In genomic region chr14:75156901-75157300, GRCh38 we compare ENCODE assay signal across 14 cellular contexts. TPM values are rescaled to one million over a fixed set of nuclear protein-coding genes. Genes with fewer than 3 reads are reported as not detected.
DNase-seq lines count a peak whose midpoint lies in the region; ATAC-seq and TF ChIP-seq lines count a peak whose summit lies in the region.
"Had no signal": no experiment of that assay in that cellular context is flagged by ENCODE, and none has a peak within 500 bp of the region (broad histone marks: within the 10 kb centered on the region; RNA-seq: fewer than 3 reads in every experiment).

No MANE protein-coding gene starts in this region.

- peak overlapping the region; percentile 5 for H3K4me3 Mint-ChIP-seq in activated CD4-positive, alpha-beta T cell treated with anti-CD3 and anti-CD28 coated beads, Interleukin-2, amount 10 ng/mL, durations not matched to agents 24 days and 14 days
- no peak overlapping the region for H3K4me3 Mint-ChIP-seq in activated T-helper 1 cell treated with anti-CD3 and anti-CD28 coated beads, Interleukin-12 subunit alpha, Interleukin-12 subunit beta, Interleukin-2, Interleukin-4 antibody, amounts not matched to agents 30 ng/mL and 10 ng/mL and 1 ng/mL, durations not matched to agents 14 hours and 24 hours and 36 hours
- H3K4me3 Mint-ChIP-seq: stimulated activated memory B cell treated with anti-CD40 and anti-IgM and Interleukin-4, amounts not matched to agents 10 μg/mL and 1 μg/mL and 100 μg/mL, for 72 hours had no signal

- H3K79me2 ChIP-seq in mesendoderm (ENCODE audit: control insufficient read depth, insufficient read depth, low read length) = peaks cover 33% of the 10 kb centered on the region

- no peak for ATAC-seq in GM21447 (IDR thresholded peaks at IDR 0.05; ENCODE audit: unreplicated experiment)
- ATAC-seq in sciatic nerve = no peak
- ATAC-seq: foreskin keratinocyte; HepG2; stimulated activated memory B cell treated with anti-CD40 and anti-IgM and Interleukin-4, amounts not matched to agents 10 μg/mL and 1 μg/mL and 100 μg/mL, for 72 hours had no signal

- H4K5ac ChIP-seq in mesendoderm (ENCODE audit: low read length) = no peak overlapping the region

- no peak overlapping the region for H2AK5ac ChIP-seq in mesendoderm (ENCODE audit: low read length)

- no peak overlapping the region for H3K18ac ChIP-seq in mesendoderm (ENCODE audit: low read length)

- H3K79me1 ChIP-seq in mesendoderm (ENCODE audit: low read length) = peaks cover 9% of the 10 kb centered on the region

- no peak overlapping the region for H2BK120ac ChIP-seq in mesendoderm (ENCODE audit: low read depth, low read length)

- H3K9ac ChIP-seq in mesendoderm (ENCODE audit: low read length) = no peak overlapping the region
- H3K9ac ChIP-seq: GM23248 had no signal

- peaks cover 10% of the 10 kb centered on the region for H3K36me3 Mint-ChIP-seq in activated CD4-positive, alpha-beta T cell treated with anti-CD3 and anti-CD28 coated beads, Interleukin-2, amount 10 ng/mL, durations not matched to agents 24 days and 14 days (ENCODE audit: low read depth)
- peaks cover 20% of the 10 kb centered on the region for H3K36me3 Mint-ChIP-seq in activated T-helper 1 cell treated with anti-CD3 and anti-CD28 coated beads, Interleukin-12 subunit alpha, Interleukin-12 subunit beta, Interleukin-2, Interleukin-4 antibody, amounts not matched to agents 30 ng/mL and 10 ng/mL and 1 ng/mL, durations not matched to agents 14 hours and 24 hours and 36 hours (ENCODE audit: low read depth)

- H3K27me3 ChIP-seq in mesendoderm (ENCODE audit: insufficient read depth, low read length, poor library complexity) = no peaks in the 10 kb centered on the region
- H3K27me3 ChIP-seq: foreskin keratinocyte had no signal

- H2BK5ac ChIP-seq in mesendoderm (ENCODE audit: low read length) = no peak overlapping the region

- POLR2A ChIA-PET in HEK293 (lab: Yijun Ruan, JAX) = no interaction called here

- H3K56ac ChIP-seq in mesendoderm (ENCODE audit: low read length) = no peak overlapping the region

- H3K4me1 ChIP-seq in HEK293 (ENCODE audit: control insufficient read depth, insufficient read depth, low read length) (peaks cover 20% of the 10 kb centered on the region), mesendoderm (ENCODE audit: control insufficient read depth, low read depth, low read length) (peaks cover 4% of the 10 kb centered on the region)
- H3K4me1 ChIP-seq: foreskin keratinocyte had no signal

- TF ChIP-seq CTCF in HEK293 (tag by site-specific recombination; IDR thresholded peaks at IDR 0.05) = no peak

- no peak overlapping the region for H3K4me2 ChIP-seq in mesendoderm (ENCODE audit: low read length)

- H3K9me3 ChIP-seq in HEK293 (ENCODE audit: control insufficient read depth, insufficient read depth, low read depth, low read length) = no peaks in the 10 kb centered on the region; the same call in 1 of the 2 replicates

- H4K8ac ChIP-seq in mesendoderm (ENCODE audit: low read depth, low read length) = no peak overlapping the region

- no CpG with 5 or more reads among the region's 3 CpGs for WGBS in mesendoderm (ENCODE audit: extremely low coverage, insufficient coverage, low lambda C conversion rate)

- H3K27ac ChIP-seq in HEK293 (ENCODE audit: extremely low read depth, low read depth, low read length) (no peak overlapping the region), mesendoderm (ENCODE audit: low read depth, low read length) (no peak overlapping the region)
- H3K27ac ChIP-seq: foreskin keratinocyte, GM23248 had no signal

- H3K4me1 Mint-ChIP-seq in activated CD4-positive, alpha-beta T cell treated with anti-CD3 and anti-CD28 coated beads, Interleukin-2, amount 10 ng/mL, durations not matched to agents 24 days and 14 days = peaks cover 48% of the 10 kb centered on the region
- peaks cover 54% of the 10 kb centered on the region for H3K4me1 Mint-ChIP-seq in activated T-helper 1 cell treated with anti-CD3 and anti-CD28 coated beads, Interleukin-12 subunit alpha, Interleukin-12 subunit beta, Interleukin-2, Interleukin-4 antibody, amounts not matched to agents 30 ng/mL and 10 ng/mL and 1 ng/mL, durations not matched to agents 14 hours and 24 hours and 36 hours (ENCODE audit: low read depth)

- no peak overlapping the region for H2BK15ac ChIP-seq in mesendoderm (replicated peaks; ENCODE audit: low read depth)

- no peaks in the 10 kb centered on the region for H3K9me3 Mint-ChIP-seq in activated CD4-positive, alpha-beta T cell treated with anti-CD3 and anti-CD28 coated beads, Interleukin-2, amount 10 ng/mL, durations not matched to agents 24 days and 14 days
- H3K9me3 Mint-ChIP-seq in activated T-helper 1 cell treated with anti-CD3 and anti-CD28 coated beads, Interleukin-12 subunit alpha, Interleukin-12 subunit beta, Interleukin-2, Interleukin-4 antibody, amounts not matched to agents 30 ng/mL and 10 ng/mL and 1 ng/mL, durations not matched to agents 14 hours and 24 hours and 36 hours = no peaks in the 10 kb centered on the region
- H3K9me3 Mint-ChIP-seq: stimulated activated memory B cell treated with anti-CD40 and anti-IgM and Interleukin-4, amounts not matched to agents 10 μg/mL and 1 μg/mL and 100 μg/mL, for 72 hours had no signal

- CTCF ChIA-PET in HEK293 (lab: Yijun Ruan, JAX) = no interaction called here

- peaks cover 0 to 1% of the 10 kb centered on the region in 2 experiments; a peak in 2 of 3 replicates for H3K36me3 ChIP-seq in HEK293 (ENCODE audit: control insufficient read depth in 2 of 2, insufficient read depth in 1 of 2, low read length in 2 of 2)
- no peaks in the 10 kb centered on the region for H3K36me3 ChIP-seq in mesendoderm (ENCODE audit: control insufficient read depth, insufficient read depth, low read length)

- no peak overlapping the region for H3K27ac Mint-ChIP-seq in activated CD4-positive, alpha-beta T cell treated with anti-CD3 and anti-CD28 coated beads, Interleukin-2, amount 10 ng/mL, durations not matched to agents 24 days and 14 days
- H3K27ac Mint-ChIP-seq in activated T-helper 1 cell treated with anti-CD3 and anti-CD28 coated beads, Interleukin-12 subunit alpha, Interleukin-12 subunit beta, Interleukin-2, Interleukin-4 antibody, amounts not matched to agents 30 ng/mL and 10 ng/mL and 1 ng/mL, durations not matched to agents 14 hours and 24 hours and 36 hours = peak overlapping the region; percentile 19
- H3K27ac Mint-ChIP-seq: stimulated activated memory B cell treated with anti-CD40 and anti-IgM and Interleukin-4, amounts not matched to agents 10 μg/mL and 1 μg/mL and 100 μg/mL, for 72 hours had no signal

- intact Hi-C loops in activated CD4-positive, alpha-beta T cell treated with anti-CD3 and anti-CD28 coated beads, Interleukin-2, amount 10 ng/mL, durations not matched to agents 24 days and 14 days (cut with micrococcal nuclease) = no loop called here
- intact Hi-C loops in activated T-helper 1 cell treated with anti-CD3 and anti-CD28 coated beads, Interleukin-12 subunit alpha, Interleukin-12 subunit beta, Interleukin-2, Interleukin-4 antibody, amounts not matched to agents 30 ng/mL and 10 ng/mL and 1 ng/mL, durations not matched to agents 14 hours and 24 hours and 36 hours (cut with micrococcal nuclease) = loop anchor here (1.0 to 5.0 kb wide), 3 partner anchors 18 to 440 kb away; no protein-coding TSS in a partner anchor
- intact Hi-C loops in sciatic nerve (cut with DNase I) = no loop called here

- H3K4me3 ChIP-seq in HEK293 (ENCODE audit: low read depth, low read length) (no peak overlapping the region), mesendoderm (ENCODE audit: low read length) (no peak overlapping the region)
- H3K4me3 ChIP-seq: GM23248, lung had no signal

- DNase-seq in activated CD4-positive, alpha-beta T cell treated with anti-CD3 and anti-CD28 coated beads, Interleukin-2, amount 10 ng/mL, durations not matched to agents 24 days and 14 days = peak; percentile 81
- no peak for DNase-seq in activated CD4-positive, alpha-beta T cell treated with anti-CD3 and anti-CD28 coated beads for 1 hour
- peak; percentile 30 for DNase-seq in activated T-helper 1 cell treated with anti-CD3 and anti-CD28 coated beads, Interleukin-12 subunit alpha, Interleukin-12 subunit beta, Interleukin-2, Interleukin-4 antibody, amounts not matched to agents 30 ng/mL and 10 ng/mL and 1 ng/mL, durations not matched to agents 14 hours and 24 hours and 36 hours (ENCODE audit: low spot score)
- DNase-seq in mesendoderm (peak; percentile 49), sciatic nerve (ENCODE audit: low spot score) (no peak), hypothalamus (lab: John Stamatoyannopoulos, UW) (no peak)
- DNase-seq: foreskin keratinocyte, GM23248, SHP77 had no signal

- H3K4ac ChIP-seq in mesendoderm (ENCODE audit: low read depth, low read length) = no peak overlapping the region

- H3K23ac ChIP-seq in mesendoderm (ENCODE audit: low read length) = no peak overlapping the region

- no peaks in the 10 kb centered on the region for H3K27me3 Mint-ChIP-seq in activated CD4-positive, alpha-beta T cell treated with anti-CD3 and anti-CD28 coated beads, Interleukin-2, amount 10 ng/mL, durations not matched to agents 24 days and 14 days
- no peaks in the 10 kb centered on the region for H3K27me3 Mint-ChIP-seq in activated T-helper 1 cell treated with anti-CD3 and anti-CD28 coated beads, Interleukin-12 subunit alpha, Interleukin-12 subunit beta, Interleukin-2, Interleukin-4 antibody, amounts not matched to agents 30 ng/mL and 10 ng/mL and 1 ng/mL, durations not matched to agents 14 hours and 24 hours and 36 hours (ENCODE audit: insufficient read depth)
- H3K27me3 Mint-ChIP-seq: stimulated activated memory B cell treated with anti-CD40 and anti-IgM and Interleukin-4, amounts not matched to agents 10 μg/mL and 1 μg/mL and 100 μg/mL, for 72 hours had no signal

RNA-seq across cellular contexts. Expression of gene TMED10, which starts 19.5 kb away (rescaled TPM):
- 192 and 200 TPM in 2 replicates for total RNA-seq in activated CD4-positive, alpha-beta T cell treated with anti-CD3 and anti-CD28 coated beads, Interleukin-2, amount 10 ng/mL, durations not matched to agents 24 days and 14 days
- total RNA-seq in activated T-helper 1 cell treated with anti-CD3 and anti-CD28 coated beads, Interleukin-12 subunit alpha, Interleukin-12 subunit beta, Interleukin-2, Interleukin-4 antibody, amounts not matched to agents 30 ng/mL and 10 ng/mL and 1 ng/mL, durations not matched to agents 14 hours and 24 hours and 36 hours = 195 and 204 TPM in 2 replicates
- polyA plus RNA-seq in mesendoderm (2013, experiment 1 of 2) = 212 TPM
- 214 TPM for polyA plus RNA-seq in mesendoderm (2013, experiment 2 of 2)
- total RNA-seq in sciatic nerve = 256 TPM

RNA-seq across cellular contexts. Expression of gene NEK9, which starts 30.1 kb away (rescaled TPM):
- 66.6 and 68.8 TPM in 2 replicates for total RNA-seq in activated CD4-positive, alpha-beta T cell treated with anti-CD3 and anti-CD28 coated beads, Interleukin-2, amount 10 ng/mL, durations not matched to agents 24 days and 14 days
- 76.8 and 77.0 TPM in 2 replicates for total RNA-seq in activated T-helper 1 cell treated with anti-CD3 and anti-CD28 coated beads, Interleukin-12 subunit alpha, Interleukin-12 subunit beta, Interleukin-2, Interleukin-4 antibody, amounts not matched to agents 30 ng/mL and 10 ng/mL and 1 ng/mL, durations not matched to agents 14 hours and 24 hours and 36 hours
- polyA plus RNA-seq in mesendoderm (2013, experiment 1 of 2) = 14.6 TPM
- polyA plus RNA-seq in mesendoderm (2013, experiment 2 of 2) = 12.3 TPM
- total RNA-seq in sciatic nerve = 111 TPM

Comparison
In these comparisons a context has a peak if more than half of its experiments do, and no peak if none do; other contexts are left out.
1. DNase-seq: peak in activated CD4-positive, alpha-beta T cell treated with anti-CD3 and anti-CD28 coated beads, Interleukin-2, amount 10 ng/mL, durations not matched to agents 24 days and 14 days (single experiment), activated T-helper 1 cell treated with anti-CD3 and anti-CD28 coated beads, Interleukin-12 subunit alpha, Interleukin-12 subunit beta, Interleukin-2, Interleukin-4 antibody, amounts not matched to agents 30 ng/mL and 10 ng/mL and 1 ng/mL, durations not matched to agents 14 hours and 24 hours and 36 hours (single experiment) and mesendoderm (single experiment); none in activated CD4-positive, alpha-beta T cell treated with anti-CD3 and anti-CD28 coated beads for 1 hour (single experiment), sciatic nerve (single experiment) and hypothalamus (0 of 51).